Comparison of ENCODE assay signal across 1 cellular context in genomic region chr4:95516528-95517011, GRCh38.
TF ChIP-seq lines count a peak whose summit lies in the region.

No MANE protein-coding gene starts in this region.

TF ChIP-seq in SK-N-SH, 30 proteins besides CTCF, POLR2A, EP300 and RAD21 (continued from another document):
- TF ChIP-seq ZBTB33 (IDR thresholded peaks at IDR 0.05; ENCODE audit: borderline replicate concordance, low read depth) (no peak), RFX5 (IDR thresholded peaks at IDR 0.05; ENCODE audit: low read length) (peak; percentile 35; the same call in 1 of the 2 replicates), NRF1 (IDR thresholded peaks at IDR 0.05; ENCODE audit: low read depth, low read length) (no peak), EZH2phosphoT487 (IDR thresholded peaks at IDR 0.05; ENCODE audit: borderline replicate concordance, low read depth) (no peak), SIN3A (IDR thresholded peaks at IDR 0.05; ENCODE audit: borderline replicate concordance, low read depth, low read length) (0 out of 2 replicates have a peak, but pooled peaks have one; percentile 30), FOXM1 (IDR thresholded peaks at IDR 0.05; ENCODE audit: low read depth) (peak; percentile 40; the same call in 1 of the 2 replicates), JUND (IDR thresholded peaks at IDR 0.05) (peak; percentile 12; the same call in 1 of the 2 replicates), GABPA (IDR thresholded peaks at IDR 0.05; ENCODE audit: low read depth) (peak; percentile 72), CHD2 (IDR thresholded peaks at IDR 0.05; ENCODE audit: low read length, partially characterized antibody) (peak; percentile 63), TCF12 (IDR thresholded peaks at IDR 0.05) (peak; percentile 86), SMC3 (IDR thresholded peaks at IDR 0.05; ENCODE audit: low read depth, low read length) (0 out of 2 replicates have a peak, but pooled peaks have one; percentile 1), MEF2A (IDR thresholded peaks at IDR 0.05; ENCODE audit: borderline replicate concordance, low read depth) (no peak), RXRA (IDR thresholded peaks at IDR 0.05; ENCODE audit: borderline replicate concordance, low read depth) (no peak), YY1 (IDR thresholded peaks at IDR 0.05; ENCODE audit: low read depth) (peak; percentile 38; the same call in 1 of the 2 replicates), FOSL2 (IDR thresholded peaks at IDR 0.05; ENCODE audit: borderline replicate concordance, low read depth) (peak; percentile 25; the same call in 1 of the 2 replicates), NFIC (IDR thresholded peaks at IDR 0.05; ENCODE audit: borderline replicate concordance) (peak; percentile 74), FOXJ3 (CRISPR knock-in tag; IDR thresholded peaks at IDR 0.05) (peak; percentile 98), TAF1 (IDR thresholded peaks at IDR 0.05; ENCODE audit: borderline replicate concordance, low read depth, low read length) (peak; percentile 10; the same call in 1 of the 2 replicates), USF1 (IDR thresholded peaks at IDR 0.05; ENCODE audit: borderline replicate concordance, low read depth) (peak; percentile 22; the same call in 1 of the 2 replicates)
- TF ChIP-seq, protein P1, sequence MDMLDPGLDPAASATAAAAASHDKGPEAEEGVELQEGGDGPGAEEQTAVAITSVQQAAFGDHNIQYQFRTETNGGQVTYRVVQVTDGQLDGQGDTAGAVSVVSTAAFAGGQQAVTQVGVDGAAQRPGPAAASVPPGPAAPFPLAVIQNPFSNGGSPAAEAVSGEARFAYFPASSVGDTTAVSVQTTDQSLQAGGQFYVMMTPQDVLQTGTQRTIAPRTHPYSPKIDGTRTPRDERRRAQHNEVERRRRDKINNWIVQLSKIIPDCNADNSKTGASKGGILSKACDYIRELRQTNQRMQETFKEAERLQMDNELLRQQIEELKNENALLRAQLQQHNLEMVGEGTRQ (IDR thresholded peaks at IDR 0.05; ENCODE audit: borderline replicate concordance, low read depth, low read length) = no peak
- TF ChIP-seq, protein P2, sequence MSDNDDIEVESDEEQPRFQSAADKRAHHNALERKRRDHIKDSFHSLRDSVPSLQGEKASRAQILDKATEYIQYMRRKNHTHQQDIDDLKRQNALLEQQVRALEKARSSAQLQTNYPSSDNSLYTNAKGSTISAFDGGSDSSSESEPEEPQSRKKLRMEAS (IDR thresholded peaks at IDR 0.05; ENCODE audit: low read depth) = peak; percentile 74
- TF ChIP-seq, protein P3, sequence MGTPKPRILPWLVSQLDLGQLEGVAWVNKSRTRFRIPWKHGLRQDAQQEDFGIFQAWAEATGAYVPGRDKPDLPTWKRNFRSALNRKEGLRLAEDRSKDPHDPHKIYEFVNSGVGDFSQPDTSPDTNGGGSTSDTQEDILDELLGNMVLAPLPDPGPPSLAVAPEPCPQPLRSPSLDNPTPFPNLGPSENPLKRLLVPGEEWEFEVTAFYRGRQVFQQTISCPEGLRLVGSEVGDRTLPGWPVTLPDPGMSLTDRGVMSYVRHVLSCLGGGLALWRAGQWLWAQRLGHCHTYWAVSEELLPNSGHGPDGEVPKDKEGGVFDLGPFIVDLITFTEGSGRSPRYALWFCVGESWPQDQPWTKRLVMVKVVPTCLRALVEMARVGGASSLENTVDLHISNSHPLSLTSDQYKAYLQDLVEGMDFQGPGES (IDR thresholded peaks at IDR 0.05; ENCODE audit: low read depth, low read length) = no peak
- TF ChIP-seq, protein P4, sequence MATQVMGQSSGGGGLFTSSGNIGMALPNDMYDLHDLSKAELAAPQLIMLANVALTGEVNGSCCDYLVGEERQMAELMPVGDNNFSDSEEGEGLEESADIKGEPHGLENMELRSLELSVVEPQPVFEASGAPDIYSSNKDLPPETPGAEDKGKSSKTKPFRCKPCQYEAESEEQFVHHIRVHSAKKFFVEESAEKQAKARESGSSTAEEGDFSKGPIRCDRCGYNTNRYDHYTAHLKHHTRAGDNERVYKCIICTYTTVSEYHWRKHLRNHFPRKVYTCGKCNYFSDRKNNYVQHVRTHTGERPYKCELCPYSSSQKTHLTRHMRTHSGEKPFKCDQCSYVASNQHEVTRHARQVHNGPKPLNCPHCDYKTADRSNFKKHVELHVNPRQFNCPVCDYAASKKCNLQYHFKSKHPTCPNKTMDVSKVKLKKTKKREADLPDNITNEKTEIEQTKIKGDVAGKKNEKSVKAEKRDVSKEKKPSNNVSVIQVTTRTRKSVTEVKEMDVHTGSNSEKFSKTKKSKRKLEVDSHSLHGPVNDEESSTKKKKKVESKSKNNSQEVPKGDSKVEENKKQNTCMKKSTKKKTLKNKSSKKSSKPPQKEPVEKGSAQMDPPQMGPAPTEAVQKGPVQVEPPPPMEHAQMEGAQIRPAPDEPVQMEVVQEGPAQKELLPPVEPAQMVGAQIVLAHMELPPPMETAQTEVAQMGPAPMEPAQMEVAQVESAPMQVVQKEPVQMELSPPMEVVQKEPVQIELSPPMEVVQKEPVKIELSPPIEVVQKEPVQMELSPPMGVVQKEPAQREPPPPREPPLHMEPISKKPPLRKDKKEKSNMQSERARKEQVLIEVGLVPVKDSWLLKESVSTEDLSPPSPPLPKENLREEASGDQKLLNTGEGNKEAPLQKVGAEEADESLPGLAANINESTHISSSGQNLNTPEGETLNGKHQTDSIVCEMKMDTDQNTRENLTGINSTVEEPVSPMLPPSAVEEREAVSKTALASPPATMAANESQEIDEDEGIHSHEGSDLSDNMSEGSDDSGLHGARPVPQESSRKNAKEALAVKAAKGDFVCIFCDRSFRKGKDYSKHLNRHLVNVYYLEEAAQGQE (IDR thresholded peaks at IDR 0.05; ENCODE audit: low read depth, low read length) = peak; percentile 52; the same call in 1 of the 2 replicates
